ENCODE assay signal across 22 cellular contexts in the genomic region with DNA sequence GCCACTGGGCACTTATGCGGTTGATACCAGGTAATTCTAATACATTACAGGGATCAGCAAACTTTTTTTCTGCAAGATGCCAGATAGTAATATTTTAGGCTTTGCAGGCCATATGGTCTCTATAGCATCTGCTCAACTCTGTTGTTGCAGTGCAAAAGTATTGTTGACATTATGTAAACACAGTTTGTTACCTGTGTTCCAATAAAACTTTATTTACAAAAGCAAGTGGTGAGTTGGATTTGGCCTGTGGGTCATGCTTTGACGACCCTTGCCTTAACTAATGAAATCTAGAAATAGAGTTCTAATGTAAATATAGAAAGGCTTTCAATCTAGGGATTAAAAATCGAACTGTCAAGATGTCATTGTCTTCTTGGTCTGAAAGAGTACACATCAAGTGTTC.
"Had no signal": no experiment of that assay in that cellular context is flagged by ENCODE, and none has a peak within 500 bp of the region (broad histone marks: within the 10 kb centered on the region; RNA-seq: fewer than 3 reads in every experiment).

No MANE protein-coding gene starts in this region.

- H3K9me3 ChIP-seq: adrenal gland, Peyer's patch, SJSA1 had no signal

- H3K27me3 Mint-ChIP-seq: activated naive CD8-positive, alpha-beta T cell treated with anti-CD3 and anti-CD28 coated beads, Interleukin-2, amount 10 ng/mL, durations not matched to agents 7 days and 5 days had no signal

- DNase-seq: activated CD4-positive, alpha-beta T cell treated with anti-CD3 and anti-CD28 coated beads for 4 hours; activated CD4-positive, alpha-beta T cell treated with anti-CD3 and anti-CD28 coated beads, Interleukin-2, amount 50 U/mL, for 4 hours; activated CD8-positive, alpha-beta memory T cell treated with anti-CD3 and anti-CD28 coated beads, Interleukin-2, amount 50 U/mL, for 48 hours; activated CD8-positive, alpha-beta T cell treated with anti-CD3 and anti-CD28 coated beads, Interleukin-2, amount 10 ng/mL, durations not matched to agents 7 days and 5 days; activated naive CD4-positive, alpha-beta T cell treated with anti-CD3 and anti-CD28 coated beads, Interleukin-2, amount 50 U/mL, for 16 hours; activated naive CD8-positive, alpha-beta T cell treated with anti-CD3 and anti-CD28 coated beads, Interleukin-2, amount 10 ng/mL, durations not matched to agents 7 days and 5 days; activated T-cell treated with anti-CD3 and anti-CD28 coated beads, Interleukin-2, amount 50 U/mL, for 1 hour; adrenal gland; anterior cingulate cortex; caudate nucleus; KG1; NCI-H1092; NCI-H1436; NCI-H1694 treated with DMSO at 0.1 percent for 48 hours; NCI-H2029 treated with DMSO at 0.1 percent for 48 hours; NCI-H510A treated with DMSO at 0.1 percent for 48 hours; Peyer's patch; SHP77; T-helper 9 cell had no signal

- H3K36me3 ChIP-seq: adrenal gland, Peyer's patch, SJSA1 had no signal

- H3K4me3 ChIP-seq: adrenal gland, Peyer's patch, SJSA1 had no signal

- H3K27me3 ChIP-seq: adrenal gland, Peyer's patch, SJSA1 had no signal

- ATAC-seq: activated CD8-positive, alpha-beta T cell treated with anti-CD3 and anti-CD28 coated beads, Interleukin-2, amount 10 ng/mL, durations not matched to agents 7 days and 5 days had no signal

- H3K9me3 Mint-ChIP-seq: activated naive CD8-positive, alpha-beta T cell treated with anti-CD3 and anti-CD28 coated beads, Interleukin-2, amount 10 ng/mL, durations not matched to agents 7 days and 5 days; T-helper 1 cell treated with Interleukin-12 subunit alpha and Interleukin-12 subunit beta and Interleukin-4 antibody, amounts not matched to agents 30 μg/mL and 1 μg/mL, for 36 hours had no signal

- H3K27ac ChIP-seq: adrenal gland, Peyer's patch, SJSA1, VCaP had no signal

- H3K4me3 Mint-ChIP-seq: activated CD8-positive, alpha-beta T cell treated with anti-CD3 and anti-CD28 coated beads, Interleukin-2, amount 10 ng/mL, durations not matched to agents 7 days and 5 days; activated naive CD8-positive, alpha-beta T cell treated with anti-CD3 and anti-CD28 coated beads, Interleukin-2, amount 10 ng/mL, durations not matched to agents 7 days and 5 days; T-helper 1 cell treated with Interleukin-12 subunit alpha and Interleukin-12 subunit beta and Interleukin-4 antibody, amounts not matched to agents 30 μg/mL and 1 μg/mL, for 36 hours had no signal

- H3K27ac Mint-ChIP-seq: activated CD8-positive, alpha-beta T cell treated with anti-CD3 and anti-CD28 coated beads, Interleukin-2, amount 10 ng/mL, durations not matched to agents 7 days and 5 days; activated naive CD8-positive, alpha-beta T cell treated with anti-CD3 and anti-CD28 coated beads, Interleukin-2, amount 10 ng/mL, durations not matched to agents 7 days and 5 days; T-helper 1 cell treated with Interleukin-12 subunit alpha and Interleukin-12 subunit beta and Interleukin-4 antibody, amounts not matched to agents 30 μg/mL and 1 μg/mL, for 36 hours had no signal
